8 cellular contexts compared by ENCODE assay signal in the genomic region with DNA sequence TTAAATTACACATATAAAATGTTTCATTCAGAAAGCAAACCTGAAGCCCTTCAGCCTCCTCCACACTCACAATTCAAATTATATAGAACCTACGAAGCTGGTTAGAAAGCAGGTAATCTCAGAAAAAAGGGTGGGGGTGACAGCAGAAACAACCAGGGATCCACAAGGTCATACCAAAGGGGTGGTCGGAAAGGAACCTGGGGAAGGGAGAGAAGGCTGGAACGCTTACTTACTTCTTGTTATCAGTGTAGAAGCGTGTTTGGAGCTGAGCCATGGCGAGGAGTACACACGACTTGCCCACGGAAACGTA. TPM values are rescaled to one million over a fixed set of nuclear protein-coding genes. Genes with fewer than 3 reads are reported as not detected.
DNase-seq lines count a peak whose midpoint lies in the region; ATAC-seq and TF ChIP-seq lines count a peak whose summit lies in the region.

No MANE protein-coding gene starts in this region.

- peak overlapping the region; percentile 81 for H3K4me3 ChIP-seq in Jurkat, Clone E6-1 (ENCODE audit: low read length)
- peak overlapping the region; percentile 95 to 100 for H3K4me3 ChIP-seq in duodenal mucosa (ENCODE audit: low read depth in 1 of 2, low read length in 2 of 2)
- peak overlapping the region; percentile 93 for H3K4me3 ChIP-seq in neural cell (ENCODE audit: low read length)

- H3K27me3 ChIP-seq in duodenal mucosa (ENCODE audit: control insufficient read depth in 1 of 2, insufficient read depth in 2 of 2, low read length in 2 of 2) (no peaks in the 10 kb centered on the region), neural cell (ENCODE audit: insufficient read depth, low read depth, low read length) (no peaks in the 10 kb centered on the region)

- no peaks in the 10 kb centered on the region for H3K9me3 ChIP-seq in duodenal mucosa (ENCODE audit: control insufficient read depth in 1 of 2, low read length in 2 of 2)
- no peaks in the 10 kb centered on the region for H3K9me3 ChIP-seq in neural cell (ENCODE audit: low read length)

- no peak for DNase-seq in Jurkat, Clone E6-1 (ENCODE audit: low read depth, low spot score)
- DNase-seq in Kasumi-1 (lab: John Stamatoyannopoulos, UW) (no peak), NCI-H2171 treated with DMSO at 0.1 percent for 48 hours (lab: John Stamatoyannopoulos, UW) (no peak), superior temporal gyrus (ENCODE audit: extremely low spot score) (no peak)

- peak overlapping the region; percentile 23 for H3K27ac ChIP-seq in duodenal mucosa (ENCODE audit: low read depth, low read length)
- peak overlapping the region; percentile 98 for H3K27ac ChIP-seq in neural cell (ENCODE audit: low read length)

- H3K36me3 ChIP-seq in duodenal mucosa (ENCODE audit: control insufficient read depth in 1 of 2, insufficient read depth in 2 of 2, low read length in 2 of 2) (peaks cover 0 to 11% of the 10 kb centered on the region in 2 donors), neural cell (ENCODE audit: insufficient read depth, low read length) (no peaks in the 10 kb centered on the region)

- H3F3A ChIP-seq in neural cell (ENCODE audit: insufficient read depth, low read length, poor library complexity, severe bottlenecking): no peaks in the 10 kb centered on the region

- no peak for TF ChIP-seq CTCF in neural cell (IDR thresholded peaks at IDR 0.05; ENCODE audit: poor library complexity, severe bottlenecking)

- no peak for TF ChIP-seq RAD21 in neural cell (conservative IDR thresholded peaks at IDR 0.05)

- H3K4me1 ChIP-seq in duodenal mucosa (ENCODE audit: control insufficient read depth in 1 of 2, insufficient read depth in 2 of 2, low read length in 2 of 2): peaks cover 5 to 8% of the 10 kb centered on the region in 2 donors

- H3K9me2 ChIP-seq in neural cell (ENCODE audit: insufficient read depth, low read length): no peaks in the 10 kb centered on the region

- H3K4me2 ChIP-seq in neural cell (ENCODE audit: low read length): peak overlapping the region; percentile 97

- no peaks in the 10 kb centered on the region for H4K20me1 ChIP-seq in neural cell (ENCODE audit: insufficient read depth)

- peaks cover 26% of the 10 kb centered on the region for H3K79me2 ChIP-seq in neural cell (replicated peaks; ENCODE audit: insufficient read depth, low read length)

- peak; percentile 13 for ATAC-seq in GM19395 (IDR thresholded peaks at IDR 0.05; ENCODE audit: unreplicated experiment)
- no peak for ATAC-seq in HG03135 (IDR thresholded peaks at IDR 0.05; ENCODE audit: unreplicated experiment)

- peak overlapping the region; percentile 98 for H2AFZ ChIP-seq in neural cell (ENCODE audit: low read depth, low read length)

- no peak for TF ChIP-seq EP300 in neural cell (conservative IDR thresholded peaks at IDR 0.05; ENCODE audit: poor library complexity, severe bottlenecking)

- H3K9ac ChIP-seq in duodenal mucosa (ENCODE audit: low read depth in 1 of 2, low read length in 2 of 2) (peak overlapping the region; percentile 73 to 96), neural cell (ENCODE audit: low read length) (peak overlapping the region; percentile 90)

TF ChIP-seq in neural cell, 6 proteins besides CTCF, POLR2A, EP300 and RAD21:
- no peak for TF ChIP-seq POLR2AphosphoS5 (IDR thresholded peaks at IDR 0.05)
- TF ChIP-seq TAF1 (IDR thresholded peaks at IDR 0.05; ENCODE audit: low read depth): no peak
- TF ChIP-seq MXI1 (conservative IDR thresholded peaks at IDR 0.05; ENCODE audit: poor library complexity, severe bottlenecking): no peak
- no peak for TF ChIP-seq SMC3 (conservative IDR thresholded peaks at IDR 0.05; ENCODE audit: poor library complexity)
- TF ChIP-seq, protein P1, sequence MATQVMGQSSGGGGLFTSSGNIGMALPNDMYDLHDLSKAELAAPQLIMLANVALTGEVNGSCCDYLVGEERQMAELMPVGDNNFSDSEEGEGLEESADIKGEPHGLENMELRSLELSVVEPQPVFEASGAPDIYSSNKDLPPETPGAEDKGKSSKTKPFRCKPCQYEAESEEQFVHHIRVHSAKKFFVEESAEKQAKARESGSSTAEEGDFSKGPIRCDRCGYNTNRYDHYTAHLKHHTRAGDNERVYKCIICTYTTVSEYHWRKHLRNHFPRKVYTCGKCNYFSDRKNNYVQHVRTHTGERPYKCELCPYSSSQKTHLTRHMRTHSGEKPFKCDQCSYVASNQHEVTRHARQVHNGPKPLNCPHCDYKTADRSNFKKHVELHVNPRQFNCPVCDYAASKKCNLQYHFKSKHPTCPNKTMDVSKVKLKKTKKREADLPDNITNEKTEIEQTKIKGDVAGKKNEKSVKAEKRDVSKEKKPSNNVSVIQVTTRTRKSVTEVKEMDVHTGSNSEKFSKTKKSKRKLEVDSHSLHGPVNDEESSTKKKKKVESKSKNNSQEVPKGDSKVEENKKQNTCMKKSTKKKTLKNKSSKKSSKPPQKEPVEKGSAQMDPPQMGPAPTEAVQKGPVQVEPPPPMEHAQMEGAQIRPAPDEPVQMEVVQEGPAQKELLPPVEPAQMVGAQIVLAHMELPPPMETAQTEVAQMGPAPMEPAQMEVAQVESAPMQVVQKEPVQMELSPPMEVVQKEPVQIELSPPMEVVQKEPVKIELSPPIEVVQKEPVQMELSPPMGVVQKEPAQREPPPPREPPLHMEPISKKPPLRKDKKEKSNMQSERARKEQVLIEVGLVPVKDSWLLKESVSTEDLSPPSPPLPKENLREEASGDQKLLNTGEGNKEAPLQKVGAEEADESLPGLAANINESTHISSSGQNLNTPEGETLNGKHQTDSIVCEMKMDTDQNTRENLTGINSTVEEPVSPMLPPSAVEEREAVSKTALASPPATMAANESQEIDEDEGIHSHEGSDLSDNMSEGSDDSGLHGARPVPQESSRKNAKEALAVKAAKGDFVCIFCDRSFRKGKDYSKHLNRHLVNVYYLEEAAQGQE (IDR thresholded peaks at IDR 0.05; ENCODE audit: borderline replicate concordance): no peak
- TF ChIP-seq EZH2 (IDR thresholded peaks at IDR 0.05; ENCODE audit: borderline replicate concordance, insufficient read depth, low read length, poor library complexity, severe bottlenecking): no peak

RNA-seq across cellular contexts. Expression of a gene that starts 0.3 kb away (rescaled TPM):
- 142 TPM for polyA plus RNA-seq in Jurkat, Clone E6-1 (2012; ENCODE audit: insufficient read depth, insufficient read length)
- polyA plus RNA-seq in neural cell: 26.8 and 32.9 TPM in 2 replicates
- 22.0 and 35.3 TPM in 2 replicates for polyA minus RNA-seq in neural cell

RNA-seq across cellular contexts. Expression of a gene that starts 0.9 kb away (rescaled TPM):
- polyA plus RNA-seq in Jurkat, Clone E6-1 (2012; ENCODE audit: insufficient read depth, insufficient read length): 11.3 TPM
- 20.1 and 32.2 TPM in 2 replicates for polyA plus RNA-seq in neural cell
- 34.3 and 45.6 TPM in 2 replicates for polyA minus RNA-seq in neural cell

RNA-seq across cellular contexts. Expression of a gene that starts 39.6 kb away (rescaled TPM):
- polyA plus RNA-seq in Jurkat, Clone E6-1 (2012; ENCODE audit: insufficient read depth, insufficient read length): 5.9 TPM
- 61.2 and 61.4 TPM in 2 replicates for polyA plus RNA-seq in neural cell
- 73.0 and 81.3 TPM in 2 replicates for polyA minus RNA-seq in neural cell
